28 cellular contexts compared by ENCODE assay signal in the genomic region with DNA sequence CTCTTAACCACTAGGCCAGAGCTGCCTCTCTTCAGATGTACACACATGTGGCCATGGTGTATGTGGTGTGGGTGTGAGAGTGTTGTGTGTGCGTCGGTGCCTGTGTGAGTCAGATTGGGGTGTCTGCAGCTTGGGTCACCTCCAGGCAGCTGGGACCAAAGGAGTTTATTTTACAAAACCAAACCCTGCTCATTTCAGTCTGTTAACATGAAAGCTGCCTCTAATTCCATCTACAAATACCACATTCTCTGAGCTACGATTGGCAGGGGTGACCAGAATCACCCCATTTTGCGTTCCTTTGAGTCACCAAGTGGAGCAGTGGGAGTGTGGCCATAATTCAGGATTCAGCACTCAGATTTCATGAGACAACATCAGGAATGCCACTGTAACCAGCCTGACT.
DNase-seq lines count a peak whose midpoint lies in the region; ATAC-seq, FAIRE-seq and TF ChIP-seq lines count a peak whose summit lies in the region.
"Had no signal": no experiment of that assay in that cellular context is flagged by ENCODE, and none has a peak within 500 bp of the region (broad histone marks: within the 10 kb centered on the region; RNA-seq: fewer than 3 reads in every experiment).

No MANE protein-coding gene starts in this region.

- H3K9me3 ChIP-seq in astrocyte (ENCODE audit: insufficient read depth, low read depth, low read length) (peaks cover 2% of the 10 kb centered on the region), heart right ventricle (no peaks in the 10 kb centered on the region), Peyer's patch (no peaks in the 10 kb centered on the region)
- H3K9me3 ChIP-seq: ascending aorta, lower lobe of right lung had no signal

- no peak overlapping the region for H3K27ac ChIP-seq in astrocyte (ENCODE audit: low read depth, low read length)
- H3K27ac ChIP-seq in heart right ventricle: no peak overlapping the region
- H3K27ac ChIP-seq in Peyer's patch: no peak overlapping the region
- H3K27ac ChIP-seq: ascending aorta, dorsolateral prefrontal cortex, lower lobe of right lung, VCaP had no signal

- intact Hi-C loops in heart right ventricle (cut with DNase I): no loop called here

- H4K20me1 ChIP-seq in astrocyte (ENCODE audit: insufficient read depth, low read length): no peaks in the 10 kb centered on the region

- H3K36me3 Mint-ChIP-seq in astrocyte (ENCODE audit: low read depth, unreplicated experiment): no peaks in the 10 kb centered on the region
- H3K36me3 Mint-ChIP-seq in type B pancreatic cell: no peaks in the 10 kb centered on the region
- H3K36me3 Mint-ChIP-seq: activated naive CD8-positive, alpha-beta T cell treated with anti-CD3 and anti-CD28 coated beads for 36 hours; CD4-positive, alpha-beta memory T cell had no signal

- H3K4me1 Mint-ChIP-seq in astrocyte (ENCODE audit: low read depth, unreplicated experiment): no peaks in the 10 kb centered on the region
- peaks cover 41% of the 10 kb centered on the region for H3K4me1 Mint-ChIP-seq in type B pancreatic cell (ENCODE audit: unreplicated experiment)
- H3K4me1 Mint-ChIP-seq: activated naive CD8-positive, alpha-beta T cell treated with anti-CD3 and anti-CD28 coated beads for 36 hours; CD4-positive, alpha-beta memory T cell had no signal

- no peak for TF ChIP-seq CTCF in astrocyte (IDR thresholded peaks at IDR 0.05; ENCODE audit: insufficient read depth, low read depth, low read length)
- no peak for TF ChIP-seq CTCF in type B pancreatic cell (conservative IDR thresholded peaks at IDR 0.05)
- no peak for TF ChIP-seq CTCF in heart right ventricle (IDR thresholded peaks at IDR 0.05)
- no peak for TF ChIP-seq CTCF in Peyer's patch (IDR thresholded peaks at IDR 0.05)

- no peaks in the 10 kb centered on the region for H3K4me1 ChIP-seq in astrocyte (ENCODE audit: insufficient read depth, low read length)
- no peaks in the 10 kb centered on the region for H3K4me1 ChIP-seq in heart right ventricle
- H3K4me1 ChIP-seq in Peyer's patch: no peaks in the 10 kb centered on the region
- H3K4me1 ChIP-seq: ascending aorta, lower lobe of right lung had no signal

- DNase-seq in H4 (ENCODE audit: low spot score) (peak; percentile 54), astrocyte (ENCODE audit: low read depth) (peak; percentile 59), kidney glomerular epithelial cell (lab: John Stamatoyannopoulos, UW) (peak; percentile 23), stromal cell of bone marrow (ENCODE audit: low read depth) (peak; percentile 82), type B pancreatic cell (ENCODE audit: extremely low spot score, unreplicated experiment) (no peak), heart right ventricle (no peak), Peyer's patch (no peak)
- no peak for DNase-seq in stimulated activated CD8-positive, alpha-beta memory T cell treated with anti-CD3 and anti-CD28 coated beads, Interleukin-4, amount 100 ng/mL, for 48 hours
- DNase-seq: activated CD4-positive, alpha-beta T cell treated with anti-CD3 and anti-CD28 coated beads for 48 hours; activated effector memory CD4-positive, alpha-beta T cell treated with anti-CD3 and anti-CD28 coated beads, Interleukin-2, amount 50 U/mL, for 16 hours; activated naive CD8-positive, alpha-beta T cell treated with anti-CD3 and anti-CD28 coated beads for 36 hours; activated T-cell treated with anti-CD3 and anti-CD28 coated beads, Interleukin-2, amount 50 U/mL, for 1 hour; AML-193; CD4-positive, alpha-beta memory T cell; dorsolateral prefrontal cortex; glutamatergic neuron; GOT3; lower lobe of right lung; NCI-H146; NCI-H2107; NCI-H446 treated with DMSO at 0.1 percent for 48 hours; right cardiac atrium; stimulated activated CD4-positive, alpha-beta T cell treated with anti-CD3 and anti-CD28 coated beads, Interleukin-4, amount 100 ng/mL, for 4 hours; stimulated activated naive CD4-positive, alpha-beta T cell had no signal

- no peak for ATAC-seq in heart right ventricle
- ATAC-seq: right cardiac atrium, Right ventricle myocardium inferior had no signal

- no peak overlapping the region for H2AFZ ChIP-seq in astrocyte (ENCODE audit: low read depth, low read length)

- H3K9ac ChIP-seq in astrocyte (ENCODE audit: low read length): no peak overlapping the region

- H3K27me3 ChIP-seq in astrocyte (ENCODE audit: insufficient read depth, low read length) (peaks cover 4% of the 10 kb centered on the region), heart right ventricle (peaks cover 0 to 5% (median 0%) of the 10 kb centered on the region in 7 donors), Peyer's patch (no peaks in the 10 kb centered on the region)
- H3K27me3 ChIP-seq: ascending aorta had no signal

- no peak for FAIRE-seq in astrocyte (lab: Jason Lieb, UNC)

- H3K27me3 Mint-ChIP-seq in astrocyte (ENCODE audit: low read depth, unreplicated experiment): peaks cover 13% of the 10 kb centered on the region
- H3K27me3 Mint-ChIP-seq in type B pancreatic cell: peaks cover 51% of the 10 kb centered on the region

- no peak overlapping the region for H3K4me3 ChIP-seq in astrocyte (ENCODE audit: insufficient read depth, low read depth, low read length)
- no peak overlapping the region for H3K4me3 ChIP-seq in heart right ventricle
- H3K4me3 ChIP-seq in Peyer's patch: no peak overlapping the region
- H3K4me3 ChIP-seq: ascending aorta, dorsolateral prefrontal cortex, lower lobe of right lung had no signal

- no peaks in the 10 kb centered on the region for H3K9me3 Mint-ChIP-seq in astrocyte (ENCODE audit: unreplicated experiment)
- H3K9me3 Mint-ChIP-seq in type B pancreatic cell: no peaks in the 10 kb centered on the region
- H3K9me3 Mint-ChIP-seq: activated naive CD8-positive, alpha-beta T cell treated with anti-CD3 and anti-CD28 coated beads for 36 hours; nephron had no signal

- WGBS in heart right ventricle, 2 donors: 85 to 91% methylated on average over 4 of the region's 4 CpGs

- no peaks in the 10 kb centered on the region for H3K79me2 ChIP-seq in astrocyte (ENCODE audit: insufficient read depth, low read length)

- H3K36me3 ChIP-seq in astrocyte (ENCODE audit: insufficient read depth, low read length) (no peaks in the 10 kb centered on the region), heart right ventricle (no peaks in the 10 kb centered on the region), Peyer's patch (no peaks in the 10 kb centered on the region)
- H3K36me3 ChIP-seq: ascending aorta, lower lobe of right lung had no signal

- TF ChIP-seq POLR2A in Peyer's patch (IDR thresholded peaks at IDR 0.05): no peak

- H3K4me3 Mint-ChIP-seq in astrocyte (ENCODE audit: unreplicated experiment) (no peak overlapping the region), type B pancreatic cell (no peak overlapping the region)
- H3K4me3 Mint-ChIP-seq: activated naive CD8-positive, alpha-beta T cell treated with anti-CD3 and anti-CD28 coated beads for 36 hours; CD4-positive, alpha-beta memory T cell; nephron had no signal

- H3K27ac Mint-ChIP-seq in astrocyte (ENCODE audit: unreplicated experiment) (no peak overlapping the region), type B pancreatic cell (no peak overlapping the region)
- H3K27ac Mint-ChIP-seq: activated naive CD8-positive, alpha-beta T cell treated with anti-CD3 and anti-CD28 coated beads for 36 hours; CD4-positive, alpha-beta memory T cell; nephron had no signal

- no peak overlapping the region for H3K4me2 ChIP-seq in astrocyte (ENCODE audit: low read length)

Comparison
In these comparisons a context has a peak if more than half of its experiments do, and no peak if none do; other contexts are left out.
1. DNase-seq: peak in H4 (single experiment), astrocyte (single experiment), kidney glomerular epithelial cell (single experiment) and stromal cell of bone marrow (single experiment); none in type B pancreatic cell (single experiment), stimulated activated CD8-positive, alpha-beta memory T cell treated with anti-CD3 and anti-CD28 coated beads, Interleukin-4, amount 100 ng/mL, for 48 hours (single experiment), heart right ventricle (0 of 2) and Peyer's patch (0 of 3).